Comparison of ENCODE assay signal across 13 cellular contexts in genomic region chr18:74840492-74841167, GRCh38.
DNase-seq lines count a peak whose midpoint lies in the region; ATAC-seq and TF ChIP-seq lines count a peak whose summit lies in the region.
"Had no signal": no experiment of that assay in that cellular context is flagged by ENCODE, and none has a peak within 500 bp of the region (broad histone marks: within the 10 kb centered on the region; RNA-seq: fewer than 3 reads in every experiment).

No MANE protein-coding gene starts in this region.

- ATAC-seq in stimulated activated naive CD8-positive, alpha-beta T cell treated with anti-CD3 and anti-CD28 coated beads, Interleukin-15, Interleukin-2, amounts not matched to agents 100 U/mL and 50 U/mL, for 24 hours: no peak
- no peak for ATAC-seq in HG02884 (IDR thresholded peaks at IDR 0.05; ENCODE audit: unreplicated experiment)
- no peak for ATAC-seq in upper lobe of left lung (ENCODE audit: low FRiP score in 2 of 2)
- no peak for ATAC-seq in HG02840 (IDR thresholded peaks at IDR 0.05; ENCODE audit: low FRiP score, unreplicated experiment)

- H4K20me1 ChIP-seq in SK-N-SH (ENCODE audit: insufficient read depth): no peaks in the 10 kb centered on the region

- peaks cover 20% of the 10 kb centered on the region for H3K4me1 Mint-ChIP-seq in stimulated activated naive CD8-positive, alpha-beta T cell treated with anti-CD3 and anti-CD28 coated beads, Interleukin-15, Interleukin-2, amounts not matched to agents 100 ng/mL and 50 ng/mL, for 24 hours (ENCODE audit: low read depth)

- POLR2A ChIA-PET in SK-N-SH (lab: Yijun Ruan, JAX): no interaction called here

- peak overlapping the region; percentile 62 for H3K4me2 ChIP-seq in SK-N-SH
- H3K4me2 ChIP-seq: GM23338 had no signal

- H3K9ac ChIP-seq in SK-N-SH: no peak overlapping the region

- H3K36me3 Mint-ChIP-seq in stimulated activated naive CD8-positive, alpha-beta T cell treated with anti-CD3 and anti-CD28 coated beads, Interleukin-15, Interleukin-2, amounts not matched to agents 100 ng/mL and 50 ng/mL, for 24 hours (ENCODE audit: low read depth): peaks cover 33% of the 10 kb centered on the region

- H3K4me3 Mint-ChIP-seq in stimulated activated naive CD8-positive, alpha-beta T cell treated with anti-CD3 and anti-CD28 coated beads, Interleukin-15, Interleukin-2, amounts not matched to agents 100 ng/mL and 50 ng/mL, for 24 hours: no peak overlapping the region
- H3K4me3 Mint-ChIP-seq: activated naive CD8-positive, alpha-beta T cell; GM23338 had no signal

- H3K4me1 ChIP-seq in SK-N-SH (ENCODE audit: control insufficient read depth in 1 of 2, insufficient read depth in 2 of 2, low read depth in 1 of 2, low read length in 1 of 2) (peaks cover 8 to 12% of the 10 kb centered on the region in 2 experiments), ascending aorta (peaks cover 0 to 2% of the 10 kb centered on the region in 2 donors), upper lobe of left lung (peaks cover 0 to 11% (median 7%) of the 10 kb centered on the region in 4 donors)

- H3K9me2 ChIP-seq in SK-N-SH: no peaks in the 10 kb centered on the region

- TF ChIP-seq EP300 in SK-N-SH (IDR thresholded peaks at IDR 0.05; ENCODE audit: borderline replicate concordance in 1 of 2, low read depth in 1 of 2, low read length in 1 of 2) (no peak), upper lobe of left lung (IDR thresholded peaks at IDR 0.05) (peak in 1 of 4 donors; percentile 56)

- no peak overlapping the region for H2AFZ ChIP-seq in SK-N-SH (ENCODE audit: low read depth)
- H2AFZ ChIP-seq: GM23338 had no signal

- no peaks in the 10 kb centered on the region for H3K27me3 ChIP-seq in SK-N-SH (ENCODE audit: insufficient read depth)
- no peaks in the 10 kb centered on the region for H3K27me3 ChIP-seq in ascending aorta
- H3K27me3 ChIP-seq in upper lobe of left lung: no peaks in the 10 kb centered on the region

- TF ChIP-seq CTCF in SK-N-SH (IDR thresholded peaks at IDR 0.05): no peak
- no peak for TF ChIP-seq CTCF in fibroblast of mammary gland (conservative IDR thresholded peaks at IDR 0.05; ENCODE audit: control insufficient read depth, insufficient read depth, low read depth, low read length)
- TF ChIP-seq CTCF in ascending aorta (IDR thresholded peaks at IDR 0.05): no peak
- TF ChIP-seq CTCF in upper lobe of left lung (IDR thresholded peaks at IDR 0.05): no peak

- intact Hi-C loops in ascending aorta (cut with DNase I): no loop called here

- H3K36me3 ChIP-seq in SK-N-SH (replicated peaks in 1 of 2; ENCODE audit: control insufficient read depth in 1 of 2, insufficient read depth in 2 of 2, low read length in 1 of 2) (no peaks in the 10 kb centered on the region), ascending aorta (no peaks in the 10 kb centered on the region), upper lobe of left lung (no peaks in the 10 kb centered on the region)

- CTCF ChIA-PET in SK-N-SH (lab: Yijun Ruan, JAX): no interaction called here

- H3K27ac ChIP-seq in SK-N-SH (ENCODE audit: low read depth in 2 of 2, low read length in 1 of 2): 0 out of 4 replicates have a peak overlapping the region, but pooled peaks of 1 of the 2 experiments have one; percentile 23
- no peak overlapping the region for H3K27ac ChIP-seq in ascending aorta
- H3K27ac ChIP-seq in upper lobe of left lung: peak overlapping the region in 2 of 4 donors; percentile 49 to 79

- TF ChIP-seq RAD21 in SK-N-SH (IDR thresholded peaks at IDR 0.05; ENCODE audit: low read length): no peak

- DNase-seq in stimulated activated naive CD8-positive, alpha-beta T cell treated with anti-CD3 and anti-CD28 coated beads, Interleukin-15, Interleukin-2, amounts not matched to agents 100 U/mL and 50 U/mL, for 24 hours: no peak
- DNase-seq in SK-N-SH (no peak), fibroblast of mammary gland (ENCODE audit: low read depth) (peak; percentile 80), ascending aorta (ENCODE audit: low spot score in 2 of 2) (no peak), upper lobe of left lung (no peak)
- DNase-seq: Calu3, foreskin melanocyte, substantia nigra had no signal

- H3K79me2 ChIP-seq in SK-N-SH (ENCODE audit: insufficient read depth): no peaks in the 10 kb centered on the region

- H3K9me3 ChIP-seq in SK-N-SH (no peaks in the 10 kb centered on the region), ascending aorta (no peaks in the 10 kb centered on the region), upper lobe of left lung (no peaks in the 10 kb centered on the region)

- H3K27ac Mint-ChIP-seq in stimulated activated naive CD8-positive, alpha-beta T cell treated with anti-CD3 and anti-CD28 coated beads, Interleukin-15, Interleukin-2, amounts not matched to agents 100 ng/mL and 50 ng/mL, for 24 hours: peak overlapping the region; percentile 32
- H3K27ac Mint-ChIP-seq: activated naive CD8-positive, alpha-beta T cell; GM23338 had no signal

- H3K4me3 ChIP-seq in SK-N-SH (ENCODE audit: low read depth in 2 of 2, low read length in 1 of 2): no peak overlapping the region
- H3K4me3 ChIP-seq in fibroblast of mammary gland (ENCODE audit: control insufficient read depth, low read depth, low read length): no peak overlapping the region
- H3K4me3 ChIP-seq in ascending aorta: no peak overlapping the region
- H3K4me3 ChIP-seq in upper lobe of left lung: no peak overlapping the region
- H3K4me3 ChIP-seq: GM23338 had no signal

- no peak for TF ChIP-seq POLR2A in upper lobe of left lung (IDR thresholded peaks at IDR 0.05)

- WGBS in SK-N-SH (ENCODE audit: low lambda C conversion rate): 83% methylated on average over 7 of the region's 7 CpGs
- 81% methylated on average over 7 of the region's 7 CpGs for WGBS in upper lobe of left lung, 2 donors

- H3F3A ChIP-seq in SK-N-SH (replicated peaks; ENCODE audit: insufficient read depth): peaks cover 9% of the 10 kb centered on the region

- H3K9me3 Mint-ChIP-seq in stimulated activated naive CD8-positive, alpha-beta T cell treated with anti-CD3 and anti-CD28 coated beads, Interleukin-15, Interleukin-2, amounts not matched to agents 100 ng/mL and 50 ng/mL, for 24 hours: no peaks in the 10 kb centered on the region
- H3K9me3 Mint-ChIP-seq: GM23338 had no signal

- H3K27me3 Mint-ChIP-seq in stimulated activated naive CD8-positive, alpha-beta T cell treated with anti-CD3 and anti-CD28 coated beads, Interleukin-15, Interleukin-2, amounts not matched to agents 100 ng/mL and 50 ng/mL, for 24 hours: no peaks in the 10 kb centered on the region
- H3K27me3 Mint-ChIP-seq: activated naive CD8-positive, alpha-beta T cell had no signal

TF ChIP-seq in SK-N-SH, 30 proteins besides CTCF, POLR2A, EP300 and RAD21 (continues in another document):
- TF ChIP-seq JUND (IDR thresholded peaks at IDR 0.05) (no peak), TAF1 (IDR thresholded peaks at IDR 0.05; ENCODE audit: borderline replicate concordance, low read depth, low read length) (no peak), CHD2 (IDR thresholded peaks at IDR 0.05; ENCODE audit: low read length, partially characterized antibody) (no peak), SIN3A (IDR thresholded peaks at IDR 0.05; ENCODE audit: borderline replicate concordance, low read depth, low read length) (no peak), ZBTB33 (IDR thresholded peaks at IDR 0.05; ENCODE audit: borderline replicate concordance, low read depth) (no peak), SMC3 (IDR thresholded peaks at IDR 0.05; ENCODE audit: low read depth, low read length) (no peak), USF1 (IDR thresholded peaks at IDR 0.05; ENCODE audit: borderline replicate concordance, low read depth) (no peak), FOSL2 (IDR thresholded peaks at IDR 0.05; ENCODE audit: borderline replicate concordance, low read depth) (no peak), FOXJ3 (CRISPR knock-in tag; IDR thresholded peaks at IDR 0.05) (no peak), TEAD4 (IDR thresholded peaks at IDR 0.05; ENCODE audit: borderline replicate concordance, insufficient read depth) (no peak), MEF2A (IDR thresholded peaks at IDR 0.05; ENCODE audit: borderline replicate concordance, low read depth) (no peak), MXI1 (IDR thresholded peaks at IDR 0.05; ENCODE audit: low read depth, low read length) (no peak), YY1 (IDR thresholded peaks at IDR 0.05; ENCODE audit: low read depth) (no peak), RXRA (IDR thresholded peaks at IDR 0.05; ENCODE audit: borderline replicate concordance, low read depth) (no peak), ELF1 (IDR thresholded peaks at IDR 0.05) (no peak)
- TF ChIP-seq, protein P1, sequence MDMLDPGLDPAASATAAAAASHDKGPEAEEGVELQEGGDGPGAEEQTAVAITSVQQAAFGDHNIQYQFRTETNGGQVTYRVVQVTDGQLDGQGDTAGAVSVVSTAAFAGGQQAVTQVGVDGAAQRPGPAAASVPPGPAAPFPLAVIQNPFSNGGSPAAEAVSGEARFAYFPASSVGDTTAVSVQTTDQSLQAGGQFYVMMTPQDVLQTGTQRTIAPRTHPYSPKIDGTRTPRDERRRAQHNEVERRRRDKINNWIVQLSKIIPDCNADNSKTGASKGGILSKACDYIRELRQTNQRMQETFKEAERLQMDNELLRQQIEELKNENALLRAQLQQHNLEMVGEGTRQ (IDR thresholded peaks at IDR 0.05; ENCODE audit: borderline replicate concordance, low read depth, low read length): no peak
